Comparison of ENCODE assay signal across 1 cellular context in genomic region chr5:167723254-167723871, GRCh38.
TF ChIP-seq lines count a peak whose summit lies in the region.

No MANE protein-coding gene starts in this region.

TF ChIP-seq in H1, 55 proteins besides CTCF, POLR2A, EP300 and RAD21:
- TF ChIP-seq ATF3 (IDR thresholded peaks at IDR 0.05; ENCODE audit: insufficient read depth, low read depth, low read length): 0 out of 2 replicates have a peak, but pooled peaks have one; percentile 44
- TF ChIP-seq ZNF274 (IDR thresholded peaks at IDR 0.05; ENCODE audit: borderline replicate concordance, extremely low read depth, low read length): no peak
- TF ChIP-seq SP4 (IDR thresholded peaks at IDR 0.05; ENCODE audit: low read length): no peak
- TF ChIP-seq KDM1A (IDR thresholded peaks at IDR 0.05; ENCODE audit: borderline replicate concordance, low read length): no peak
- TF ChIP-seq HDAC6 (IDR thresholded peaks at IDR 0.05; ENCODE audit: low read depth, low read length): no peak
- TF ChIP-seq POLR2AphosphoS5 (IDR thresholded peaks at IDR 0.05; ENCODE audit: low read depth, low read length): no peak
- no peak for TF ChIP-seq TCF12 (IDR thresholded peaks at IDR 0.05; ENCODE audit: low read depth, low read length)
- no peak for TF ChIP-seq BACH1 (IDR thresholded peaks at IDR 0.05; ENCODE audit: low read length)
- peak; percentile 79 for TF ChIP-seq MAFK (IDR thresholded peaks at IDR 0.05; ENCODE audit: low read depth, low read length)
- TF ChIP-seq SP2 (IDR thresholded peaks at IDR 0.05; ENCODE audit: low read length): no peak
- TF ChIP-seq TEAD4 (IDR thresholded peaks at IDR 0.05; ENCODE audit: low read depth, low read length): no peak; the same call in 1 of the 2 replicates
- TF ChIP-seq CHD2 (IDR thresholded peaks at IDR 0.05; ENCODE audit: low read length): no peak
- no peak for TF ChIP-seq SP1 (IDR thresholded peaks at IDR 0.05; ENCODE audit: low read depth, low read length)
- TF ChIP-seq CREB1 (IDR thresholded peaks at IDR 0.05): no peak
- peak; percentile 54; the same call in 1 of the 2 replicates for TF ChIP-seq E2F6 (IDR thresholded peaks at IDR 0.05)
- no peak for TF ChIP-seq SRF (IDR thresholded peaks at IDR 0.05; ENCODE audit: low read depth, low read length)
- TF ChIP-seq BCL11A (IDR thresholded peaks at IDR 0.05; ENCODE audit: low read depth in 2 of 2, low read length in 2 of 2): no peak
- TF ChIP-seq CHD7 (IDR thresholded peaks at IDR 0.05; ENCODE audit: insufficient replicate concordance, low read length): no peak
- no peak for TF ChIP-seq RFX5 (IDR thresholded peaks at IDR 0.05; ENCODE audit: borderline replicate concordance, low read depth, low read length)
- peak; percentile 84 for TF ChIP-seq MAX (IDR thresholded peaks at IDR 0.05)
- TF ChIP-seq GABPA (IDR thresholded peaks at IDR 0.05; ENCODE audit: borderline replicate concordance, insufficient read depth, low read length): no peak
- no peak for TF ChIP-seq CBX8 (IDR thresholded peaks at IDR 0.05; ENCODE audit: borderline replicate concordance, low read depth, low read length)
- TF ChIP-seq KDM4A (IDR thresholded peaks at IDR 0.05; ENCODE audit: low read depth, low read length, severe bottlenecking): no peak
- no peak for TF ChIP-seq TAF1 (IDR thresholded peaks at IDR 0.05; ENCODE audit: low read depth, low read length)
- peak; percentile 92 for TF ChIP-seq YY1 (IDR thresholded peaks at IDR 0.05; ENCODE audit: low read depth, low read length)
- no peak for TF ChIP-seq JUN (IDR thresholded peaks at IDR 0.05; ENCODE audit: low read depth, low read length)
- no peak for TF ChIP-seq SUZ12 (IDR thresholded peaks at IDR 0.05; ENCODE audit: low read length)
- TF ChIP-seq GTF2F1 (IDR thresholded peaks at IDR 0.05; ENCODE audit: borderline replicate concordance, low read depth, low read length): no peak
- TF ChIP-seq SIX5 (IDR thresholded peaks at IDR 0.05; ENCODE audit: low read depth, low read length): no peak
